Comparison of ENCODE assay signal across 28 cellular contexts in the genomic region with DNA sequence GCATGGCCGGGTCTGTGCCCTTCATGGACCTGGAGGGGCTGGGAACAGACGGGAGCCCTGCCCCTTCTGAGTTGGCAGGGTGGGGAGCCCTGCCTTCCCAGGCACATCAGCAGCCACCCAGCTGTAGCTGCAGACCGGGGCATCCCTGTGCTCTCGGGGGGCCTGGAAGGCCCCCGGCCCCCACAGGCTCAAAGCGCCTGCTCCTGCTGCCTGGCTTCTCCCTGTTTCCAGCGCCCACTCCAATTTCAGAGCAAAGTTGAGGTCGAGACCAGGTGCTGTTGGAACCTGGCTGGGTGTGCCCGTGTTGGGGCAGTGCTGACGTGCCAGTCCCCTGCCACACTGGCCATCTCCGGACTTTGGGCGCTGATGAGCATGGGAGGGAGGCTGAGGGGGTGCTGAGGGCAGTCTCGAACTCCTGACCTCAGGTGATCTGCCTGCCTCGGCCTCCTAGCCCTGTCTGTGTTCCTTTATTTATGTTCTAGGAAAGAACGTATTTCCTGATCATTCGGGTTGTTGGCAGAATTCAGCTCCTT. TPM values are rescaled to one million over a fixed set of nuclear protein-coding genes. Genes with fewer than 3 reads are reported as not detected.
"Had no signal": no experiment of that assay in that cellular context is flagged by ENCODE, and none has a peak within 500 bp of the region (broad histone marks: within the 10 kb centered on the region; RNA-seq: fewer than 3 reads in every experiment).

No MANE protein-coding gene starts in this region.

- FAIRE-seq: colon had no signal

- H3K27me3 ChIP-seq: ascending aorta, breast epithelium, cardiac muscle cell had no signal

- H3K9me3 ChIP-seq: ascending aorta, breast epithelium, esophagus squamous epithelium, gastroesophageal sphincter had no signal

- H3K27ac ChIP-seq: ascending aorta, breast epithelium, cardiac muscle cell, esophagus squamous epithelium, gastroesophageal sphincter had no signal

- H3K4me3 ChIP-seq: ascending aorta, breast epithelium, cardiac muscle cell, esophagus squamous epithelium, gastroesophageal sphincter had no signal

- DNase-seq: activated CD4-positive, alpha-beta memory T cell treated with anti-CD3 and anti-CD28 coated beads, Interleukin-2, amount 10 ng/mL, durations not matched to agents 7 days and 5 days; activated CD4-positive, alpha-beta T cell treated with anti-CD3 and anti-CD28 coated beads for 1 hour; activated CD4-positive, alpha-beta T cell treated with anti-CD3 and anti-CD28 coated beads for 4 hours; activated CD4-positive, alpha-beta T cell treated with anti-CD3 and anti-CD28 coated beads, Interleukin-2, amount 10 ng/mL, durations not matched to agents 7 days and 5 days; activated CD4-positive, alpha-beta T cell treated with anti-CD3 and anti-CD28 coated beads, Interleukin-2, amount 50 U/mL, for 4 hours; activated CD4-positive, CD25-positive, alpha-beta regulatory T cell; activated CD8-positive, alpha-beta memory T cell treated with anti-CD3 and anti-CD28 coated beads, Interleukin-2, amount 50 U/mL, for 48 hours; activated gamma-delta T cell; activated naive CD4-positive, alpha-beta T cell; activated naive CD4-positive, alpha-beta T cell treated with anti-CD3 and anti-CD28 coated beads, Interleukin-2, amount 10 ng/mL, durations not matched to agents 7 days and 5 days; activated naive CD8-positive, alpha-beta T cell treated with anti-CD3 and anti-CD28 coated beads, Interleukin-2, amount 10 ng/mL, durations not matched to agents 7 days and 5 days; activated T-cell treated with anti-CD3 and anti-CD28 coated beads for 4 hours; activated T-cell treated with anti-CD3 and anti-CD28 coated beads, Interleukin-2, amount 50 U/mL, for 24 hours; activated T-cell treated with anti-CD3 and anti-CD28 coated beads, Interleukin-2, amount 50 U/mL, for 72 hours; cortex of kidney; dermis blood vessel endothelial cell; effector CD4-positive, alpha-beta T cell; effector memory CD8-positive, alpha-beta T cell; esophagus squamous epithelium; foreskin melanocyte; SW 1271; T-cell; T-helper 2 cell had no signal

- H3K36me3 ChIP-seq: ascending aorta, breast epithelium, cardiac muscle cell, esophagus squamous epithelium, gastroesophageal sphincter had no signal

RNA-seq across cellular contexts. Expression of a gene that starts 4.9 kb away (rescaled TPM):
- total RNA-seq: ascending aorta had no signal
